Comparison of ENCODE assay signal across 12 cellular contexts in genomic region chr13:94707400-94708021, GRCh38. TPM values are rescaled to one million over a fixed set of nuclear protein-coding genes. Genes with fewer than 3 reads are reported as not detected.
A peak's percentile ranks its signal among the peaks of the same experiment; 100 is the strongest.
DNase-seq lines count a peak whose midpoint lies in the region; ATAC-seq and TF ChIP-seq lines count a peak whose summit lies in the region.
"Had no signal": no experiment of that assay in that cellular context is flagged by ENCODE, and none has a peak within 500 bp of the region (broad histone marks: within the 10 kb centered on the region; RNA-seq: fewer than 3 reads in every experiment).

No MANE protein-coding gene starts in this region.

- no peak for ATAC-seq in activated naive CD8-positive, alpha-beta T cell treated with anti-CD3 and anti-CD28 coated beads, Interleukin-2, amount 10 ng/mL, durations not matched to agents 7 days and 5 days (ENCODE audit: low read depth)
- no peak for ATAC-seq in GM18520 (IDR thresholded peaks at IDR 0.05; ENCODE audit: unreplicated experiment)

- peak overlapping the region; percentile 40 for H3K27ac Mint-ChIP-seq in activated naive CD8-positive, alpha-beta T cell treated with anti-CD3 and anti-CD28 coated beads, Interleukin-2, amount 10 ng/mL, durations not matched to agents 7 days and 5 days

- intact Hi-C loops in uterus (cut with DNase I; ENCODE audit: low total_unique reads): no loop called here

- H3K36me3 ChIP-seq in BE2C (no peaks in the 10 kb centered on the region), H7 (replicated peaks; ENCODE audit: control insufficient read depth, insufficient read depth, low read length) (no peaks in the 10 kb centered on the region), uterus (no peaks in the 10 kb centered on the region)
- H3K36me3 ChIP-seq: upper lobe of left lung had no signal

- H3K4me1 ChIP-seq in BE2C (peaks cover 3% of the 10 kb centered on the region; the same call in 1 of the 2 replicates), uterus (peaks cover 0 to 19% of the 10 kb centered on the region in 2 donors)

- peaks cover 16% of the 10 kb centered on the region for H3K4me1 Mint-ChIP-seq in activated naive CD8-positive, alpha-beta T cell treated with anti-CD3 and anti-CD28 coated beads, Interleukin-2, amount 10 ng/mL, durations not matched to agents 7 days and 5 days

- no peak overlapping the region for H3K4me3 Mint-ChIP-seq in activated naive CD8-positive, alpha-beta T cell treated with anti-CD3 and anti-CD28 coated beads, Interleukin-2, amount 10 ng/mL, durations not matched to agents 7 days and 5 days

- no peak overlapping the region for H3K27ac ChIP-seq in uterus
- H3K27ac ChIP-seq: upper lobe of left lung had no signal

- POLR2A ChIA-PET in activated naive CD8-positive, alpha-beta T cell treated with anti-CD3 and anti-CD28 coated beads, Interleukin-2, amount 10 ng/mL, durations not matched to agents 7 days and 5 days (lab: Charles Lee): no interaction called here

- H3K9me3 ChIP-seq in BE2C: no peaks in the 10 kb centered on the region
- no peaks in the 10 kb centered on the region for H3K9me3 ChIP-seq in uterus
- H3K9me3 ChIP-seq: upper lobe of left lung had no signal

- TF ChIP-seq CTCF in BE2C (IDR thresholded peaks at IDR 0.05; ENCODE audit: low read depth, low read length) (no peak), uterus (IDR thresholded peaks at IDR 0.05) (no peak)

- peaks cover 4% of the 10 kb centered on the region for H3K9me3 Mint-ChIP-seq in activated naive CD8-positive, alpha-beta T cell treated with anti-CD3 and anti-CD28 coated beads, Interleukin-2, amount 10 ng/mL, durations not matched to agents 7 days and 5 days

- peaks cover 3% of the 10 kb centered on the region for H3K36me3 Mint-ChIP-seq in activated naive CD8-positive, alpha-beta T cell treated with anti-CD3 and anti-CD28 coated beads, Interleukin-2, amount 10 ng/mL, durations not matched to agents 7 days and 5 days

- peak overlapping the region; percentile 4; the same call in 1 of the 2 replicates for H3K4me3 ChIP-seq in BE2C (ENCODE audit: low read depth, low read length)
- peak overlapping the region; percentile 50 for H3K4me3 ChIP-seq in H7 (ENCODE audit: insufficient read depth, low read depth, low read length)
- H3K4me3 ChIP-seq in uterus: no peak overlapping the region
- H3K4me3 ChIP-seq: upper lobe of left lung had no signal

- peak; percentile 38 for DNase-seq in BE2C
- DNase-seq in H7: peak; percentile 90
- DNase-seq in activated naive CD8-positive, alpha-beta T cell treated with anti-CD3 and anti-CD28 coated beads, Interleukin-2, amount 10 ng/mL, durations not matched to agents 7 days and 5 days: peak; percentile 31
- DNase-seq in left kidney (ENCODE audit: low read depth, low spot score): peak; percentile 45
- no peak for DNase-seq in hepatic stellate cell (ENCODE audit: low spot score)
- no peak for DNase-seq in uterus
- DNase-seq in cerebellar cortex (ENCODE audit: low spot score): no peak
- DNase-seq: activated gamma-delta T cell treated with Interleukin-2 at 50 U/mL for 16 hours, Right ventricle myocardium superior had no signal

- TF ChIP-seq POLR2A in uterus (IDR thresholded peaks at IDR 0.05): no peak

- peaks cover 90% of the 10 kb centered on the region for H3K27me3 Mint-ChIP-seq in activated naive CD8-positive, alpha-beta T cell treated with anti-CD3 and anti-CD28 coated beads, Interleukin-2, amount 10 ng/mL, durations not matched to agents 7 days and 5 days

- H3K27me3 ChIP-seq in BE2C (peaks cover 96% of the 10 kb centered on the region), H7 (ENCODE audit: control insufficient read depth, insufficient read depth, low read length) (peaks cover 86% of the 10 kb centered on the region), uterus (peaks cover 0 to 76% of the 10 kb centered on the region in 2 donors)

RNA-seq across cellular contexts. Expression of gene SOX21, which starts 4.8 kb away (rescaled TPM):
- polyA plus RNA-seq in BE2C (2012; ENCODE audit: insufficient read depth, insufficient read length, low read depth): not detected
- 3.9 and 5.1 TPM in 2 replicates for total RNA-seq in H7 (2014; rRNA removed; shearing (Covaris generic))
- not detected for total RNA-seq in activated naive CD8-positive, alpha-beta T cell treated with anti-CD3 and anti-CD28 coated beads, Interleukin-2, amount 10 ng/mL, durations not matched to agents 7 days and 5 days
- under 1 TPM in 1 of 4 donors, not detected in 3; 0.07 TPM for total RNA-seq in uterus
- total RNA-seq: renal cortical epithelial cell, Right ventricle myocardium superior had no signal

Comparison
In these comparisons a context has a peak if more than half of its experiments do, and no peak if none do; other contexts are left out.
1. DNase-seq: peak in BE2C (single experiment), H7 (single experiment), activated naive CD8-positive, alpha-beta T cell treated with anti-CD3 and anti-CD28 coated beads, Interleukin-2, amount 10 ng/mL, durations not matched to agents 7 days and 5 days (single experiment) and left kidney (single experiment); none in hepatic stellate cell (single experiment), uterus (0 of 2) and cerebellar cortex (single experiment).
2. H3K4me3 ChIP-seq: peak in BE2C (single experiment) and H7 (single experiment); none in uterus (0 of 2).